In the genomic region with DNA sequence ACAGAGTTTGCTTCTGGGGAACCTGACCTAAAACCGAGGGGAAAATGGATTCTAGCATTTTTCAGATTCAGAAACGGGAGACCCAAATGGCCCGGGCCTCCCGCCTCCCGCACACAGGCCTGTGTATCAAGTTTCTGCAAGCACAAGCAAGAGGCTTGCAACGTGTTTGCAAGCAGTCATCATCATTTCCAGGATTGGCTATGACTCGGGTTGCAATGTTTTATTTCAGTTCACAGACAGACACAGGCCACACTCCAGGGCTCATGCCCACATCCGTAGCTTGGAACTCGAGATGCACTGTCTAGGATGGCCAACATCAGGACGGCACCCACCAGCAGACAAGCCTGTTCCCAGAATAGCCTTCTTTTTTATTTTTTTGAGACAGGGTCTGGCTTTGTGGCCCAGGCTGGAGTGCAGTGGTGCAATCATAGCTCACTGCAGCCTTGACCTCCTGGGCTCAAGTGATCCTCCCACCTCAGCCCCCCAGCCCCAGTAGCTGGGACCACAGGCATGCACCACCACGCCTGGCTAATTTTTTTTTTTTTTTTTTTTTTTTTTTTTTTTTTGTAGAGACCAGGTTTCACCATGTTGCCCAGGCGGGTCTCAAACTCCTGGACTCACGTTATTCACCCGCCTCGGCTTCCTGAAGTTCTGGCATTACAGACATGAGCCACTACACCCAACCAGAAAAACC, we compare ENCODE assay signal across 10 cellular contexts.
DNase-seq lines count a peak whose midpoint lies in the region; ATAC-seq and TF ChIP-seq lines count a peak whose summit lies in the region.
"Had no signal": no experiment of that assay in that cellular context is flagged by ENCODE, and none has a peak within 500 bp of the region (broad histone marks: within the 10 kb centered on the region; RNA-seq: fewer than 3 reads in every experiment).

No MANE protein-coding gene starts in this region.

- POLR2A ChIA-PET in HEK293 (lab: Yijun Ruan, JAX) = interaction anchor here (0.6 to 0.7 kb wide), 2 partner anchors 127 to 136 kb away, joined by 3 read pairs; no protein-coding TSS in a partner anchor

- no peak for TF ChIP-seq CTCF in HEK293 (tag by site-specific recombination; IDR thresholded peaks at IDR 0.05)
- TF ChIP-seq CTCF in brain microvascular endothelial cell (IDR thresholded peaks at IDR 0.05; ENCODE audit: low read depth, low read length, missing control alignments) = no peak

- CTCF ChIA-PET in HEK293 (lab: Yijun Ruan, JAX) = no interaction called here

- H3K36me3 Mint-ChIP-seq in immature natural killer cell = no peaks in the 10 kb centered on the region
- no peaks in the 10 kb centered on the region for H3K36me3 Mint-ChIP-seq in T-helper 17 cell (ENCODE audit: low read depth)

- peak overlapping the region in 3 of 5 donors; percentile 28 to 68 (median 55) for H3K4me3 Mint-ChIP-seq in immature natural killer cell
- H3K4me3 Mint-ChIP-seq in T-helper 17 cell = no peak overlapping the region

- H3K9me3 ChIP-seq in HEK293 (ENCODE audit: control insufficient read depth, insufficient read depth, low read depth, low read length) (no peaks in the 10 kb centered on the region), T-helper 17 cell (ENCODE audit: control insufficient read depth, low read length, poor library complexity, severe bottlenecking) (no peaks in the 10 kb centered on the region)
- H3K9me3 ChIP-seq: right lobe of liver had no signal

- in situ Hi-C loops in brain microvascular endothelial cell (cut with HindIII; ENCODE audit: low pct_ligation_motif_present, low sequenced_read_pairs) = no loop called here

- DNase-seq in brain microvascular endothelial cell (peak; percentile 46), immature natural killer cell (no peak), T-helper 17 cell (no peak), middle frontal gyrus (ENCODE audit: extremely low spot score, low spot score) (no peak)

- ATAC-seq in HG03196 (IDR thresholded peaks at IDR 0.05; ENCODE audit: unreplicated experiment) (no peak), HG02798 (IDR thresholded peaks at IDR 0.05; ENCODE audit: poor library complexity, unreplicated experiment) (no peak), T-helper 17 cell (no peak)

- peaks cover 0 to 12% (median 4%) of the 10 kb centered on the region in 3 donors for H3K27me3 Mint-ChIP-seq in immature natural killer cell (ENCODE audit: low read depth in 3 of 3)
- no peaks in the 10 kb centered on the region for H3K27me3 Mint-ChIP-seq in T-helper 17 cell

- H3K27ac Mint-ChIP-seq in immature natural killer cell (no peak overlapping the region), T-helper 17 cell (no peak overlapping the region)

- no peaks in the 10 kb centered on the region for H3K4me1 ChIP-seq in HEK293 (ENCODE audit: control insufficient read depth, insufficient read depth, low read length)
- H3K4me1 ChIP-seq: right lobe of liver had no signal

- H3K4me1 Mint-ChIP-seq in immature natural killer cell (peaks cover 12% of the 10 kb centered on the region in 2 donors), T-helper 17 cell (peaks cover 14% of the 10 kb centered on the region)

- no peaks in the 10 kb centered on the region for H3K9me3 Mint-ChIP-seq in immature natural killer cell

- H3K27me3 ChIP-seq in brain microvascular endothelial cell (replicated peaks) = no peaks in the 10 kb centered on the region
- H3K27me3 ChIP-seq: right lobe of liver had no signal

- H3K36me3 ChIP-seq in HEK293 (ENCODE audit: control insufficient read depth in 2 of 2, insufficient read depth in 1 of 2, low read length in 2 of 2) (no peaks in the 10 kb centered on the region), brain microvascular endothelial cell (replicated peaks) (no peaks in the 10 kb centered on the region)
- H3K36me3 ChIP-seq: right lobe of liver had no signal

- no peak overlapping the region for H3K27ac ChIP-seq in HEK293 (ENCODE audit: extremely low read depth, low read depth, low read length)
- peak overlapping the region; percentile 19 for H3K27ac ChIP-seq in brain microvascular endothelial cell
- H3K27ac ChIP-seq in skin epidermis = peak overlapping the region in 19 of 21 experiments; percentile 47 to 88 (median 76)
- H3K27ac ChIP-seq: HL-60 had no signal

- H3K4me3 ChIP-seq in HEK293 (ENCODE audit: low read depth, low read length) = no peak overlapping the region
- H3K4me3 ChIP-seq in brain microvascular endothelial cell (ENCODE audit: low read depth, low read length) = no peak overlapping the region
- peak overlapping the region in 3 of 7 experiments; percentile 5 to 20 (median 15) for H3K4me3 ChIP-seq in skin epidermis

TF ChIP-seq in HEK293, 187 proteins besides CTCF, POLR2A, EP300 and RAD21:
- TF ChIP-seq, protein P1, sequence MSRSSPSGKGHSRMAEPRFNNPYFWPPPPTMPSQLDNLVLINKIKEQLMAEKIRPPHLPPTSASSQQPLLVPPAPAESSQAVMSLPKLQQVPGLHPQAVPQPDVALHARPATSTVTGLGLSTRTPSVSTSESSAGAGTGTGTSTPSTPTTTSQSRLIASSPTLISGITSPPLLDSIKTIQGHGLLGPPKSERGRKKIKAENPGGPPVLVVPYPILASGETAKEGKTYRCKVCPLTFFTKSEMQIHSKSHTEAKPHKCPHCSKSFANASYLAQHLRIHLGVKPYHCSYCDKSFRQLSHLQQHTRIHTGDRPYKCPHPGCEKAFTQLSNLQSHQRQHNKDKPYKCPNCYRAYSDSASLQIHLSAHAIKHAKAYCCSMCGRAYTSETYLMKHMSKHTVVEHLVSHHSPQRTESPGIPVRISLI (tag by site-specific recombination; IDR thresholded peaks at IDR 0.05) = peak; percentile 65; the same call in 1 of the 2 replicates
- no peak for TF ChIP-seq ZNF16 (tag by site-specific recombination; IDR thresholded peaks at IDR 0.05; ENCODE audit: low read depth)
TF ChIP-seq in HEK293: peak in this region for 1.
